1 cellular context compared by ENCODE assay signal in genomic region chrX:81206471-81206870, GRCh38.
TF ChIP-seq lines count a peak whose summit lies in the region.

No MANE protein-coding gene starts in this region.

TF ChIP-seq in GM12878, 131 proteins besides CTCF, POLR2A, EP300 and RAD21:
- no peak for TF ChIP-seq PBX3 (IDR thresholded peaks at IDR 0.05; ENCODE audit: insufficient replicate concordance, low read depth, low read length)
- no peak for TF ChIP-seq SIN3A (IDR thresholded peaks at IDR 0.05; ENCODE audit: low read depth, low read length)
- TF ChIP-seq SREBF2 (IDR thresholded peaks at IDR 0.05; ENCODE audit: low read length): no peak
